29 cellular contexts compared by ENCODE assay signal in the genomic region with DNA sequence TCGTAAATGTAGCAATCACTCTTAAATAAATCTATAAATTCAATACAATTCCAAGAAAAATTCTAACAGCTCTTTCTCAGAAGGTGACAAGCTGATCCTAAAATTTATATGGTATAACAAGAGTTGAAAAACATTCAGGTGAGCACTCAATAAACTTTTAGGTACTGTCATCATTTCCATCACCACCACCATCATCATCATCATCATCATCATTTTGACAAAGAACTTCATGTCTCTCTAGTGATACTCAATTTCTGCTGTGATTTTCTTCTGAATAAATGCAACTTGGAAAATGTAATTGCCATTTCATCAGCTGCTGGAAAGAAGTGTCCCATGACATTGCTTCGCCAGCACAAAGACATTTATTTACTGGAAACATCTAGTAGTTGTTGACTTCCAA.
"Had no signal": no experiment of that assay in that cellular context is flagged by ENCODE, and none has a peak within 500 bp of the region (broad histone marks: within the 10 kb centered on the region; RNA-seq: fewer than 3 reads in every experiment).

No MANE protein-coding gene starts in this region.

- ATAC-seq: stimulated activated effector memory CD8-positive, alpha-beta T cell treated with anti-CD3 and anti-CD28 coated beads, Interleukin-12 subunit alpha, Interleukin-12 subunit beta, amount 100 ng/mL, for 72 hours; stimulated activated memory B cell treated with anti-CD40 and anti-IgM and Interleukin-4, amounts not matched to agents 10 μg/mL and 1 μg/mL and 100 μg/mL, for 72 hours; stimulated activated naive B cell treated with anti-CD40 and anti-IgM and Interleukin-4, amounts not matched to agents 10 μg/mL and 1 μg/mL and 100 μg/mL, for 72 hours; stimulated activated naive CD8-positive, alpha-beta T cell treated with anti-CD3 and anti-CD28 coated beads, Interleukin-15, amount 100 ng/mL, for 72 hours; stimulated activated naive CD8-positive, alpha-beta T cell treated with anti-CD3 and anti-CD28 coated beads, Interleukin-15, Interleukin-2, amounts not matched to agents 100 U/mL and 50 U/mL, for 24 hours; upper lobe of right lung had no signal

- H3K27ac ChIP-seq: stomach, suprapubic skin, testis, thoracic aorta, thyroid gland, tibial artery, tibial nerve, transverse colon, upper lobe of left lung, upper lobe of right lung, uterus, vagina had no signal

- H3K27me3 Mint-ChIP-seq: stimulated activated memory B cell treated with anti-CD40 and anti-IgM and Interleukin-4, amounts not matched to agents 10 μg/mL and 1 μg/mL and 100 μg/mL, for 72 hours; type B pancreatic cell had no signal

- H3K4me1 ChIP-seq: stomach, suprapubic skin, testis, thyroid gland, tibial artery, tibial nerve, transverse colon, upper lobe of left lung, upper lobe of right lung, uterus, vagina had no signal

- DNase-seq: stimulated activated CD4-positive, alpha-beta T cell treated with anti-CD3 and anti-CD28 coated beads, Interleukin-2, amount 100 ng/mL, for 48 hours; stimulated activated CD4-positive, alpha-beta T cell treated with anti-CD3 and anti-CD28 coated beads, Interleukin-4, amount 100 ng/mL, for 1 hour; stimulated activated CD4-positive, alpha-beta T cell treated with anti-CD3 and anti-CD28 coated beads, Interleukin-4, amount 100 ng/mL, for 24 hours; stimulated activated CD4-positive, alpha-beta T cell treated with anti-CD3 and anti-CD28 coated beads, Interleukin-4, amount 100 ng/mL, for 4 hours; stimulated activated CD8-positive, alpha-beta memory T cell treated with anti-CD3 and anti-CD28 coated beads, Interleukin-4, amount 100 ng/mL, for 48 hours; stimulated activated naive B cell treated with anti-CD40 and anti-IgM and Interleukin-4, amounts not matched to agents 10 μg/mL and 1 μg/mL and 100 μg/mL, for 72 hours; stimulated activated naive CD4-positive, alpha-beta T cell; stimulated activated naive CD4-positive, alpha-beta T cell treated with Interleukin-2 at 50 U/mL for 16 hours; stimulated activated naive CD8-positive, alpha-beta T cell treated with anti-CD3 and anti-CD28 coated beads, Interleukin-15, amount 100 ng/mL, for 72 hours; stimulated activated naive CD8-positive, alpha-beta T cell treated with anti-CD3 and anti-CD28 coated beads, Interleukin-15, Interleukin-2, amounts not matched to agents 100 U/mL and 50 U/mL, for 24 hours; stomach; substantia nigra; testis; thyroid gland; tibial artery; transverse colon; trophoblast cell; upper lobe of left lung; upper lobe of right lung; uterus had no signal

- H3K27me3 ChIP-seq: stomach, suprapubic skin, testis, thyroid gland, tibial artery, tibial nerve, transverse colon, upper lobe of left lung, upper lobe of right lung, uterus, vagina had no signal

- H3K9me3 ChIP-seq: stomach, suprapubic skin, testis, thoracic aorta, thyroid gland, tibial artery, transverse colon, upper lobe of left lung, upper lobe of right lung, uterus, vagina had no signal

- H3K4me3 ChIP-seq: stomach, suprapubic skin, testis, thoracic aorta, thyroid gland, tibial artery, tibial nerve, transverse colon, upper lobe of left lung, upper lobe of right lung, uterus, vagina had no signal

- H3K36me3 Mint-ChIP-seq: stimulated activated effector memory CD8-positive, alpha-beta T cell treated with anti-CD3 and anti-CD28 coated beads, Interleukin-12 subunit alpha, Interleukin-12 subunit beta, amount 100 ng/mL, for 72 hours; stimulated activated memory B cell treated with anti-CD40 and anti-IgM and Interleukin-4, amounts not matched to agents 10 μg/mL and 1 μg/mL and 100 μg/mL, for 72 hours; stimulated activated naive B cell treated with anti-CD40 and anti-IgM and Interleukin-4, amounts not matched to agents 10 μg/mL and 1 μg/mL and 100 μg/mL, for 72 hours; type B pancreatic cell had no signal

- H3K27ac Mint-ChIP-seq: stimulated activated effector memory CD8-positive, alpha-beta T cell treated with anti-CD3 and anti-CD28 coated beads, Interleukin-12 subunit alpha, Interleukin-12 subunit beta, amount 100 ng/mL, for 72 hours; stimulated activated memory B cell treated with anti-CD40 and anti-IgM and Interleukin-4, amounts not matched to agents 10 μg/mL and 1 μg/mL and 100 μg/mL, for 72 hours; stimulated activated naive B cell treated with anti-CD40 and anti-IgM and Interleukin-4, amounts not matched to agents 10 μg/mL and 1 μg/mL and 100 μg/mL, for 72 hours; stimulated activated naive CD8-positive, alpha-beta T cell treated with anti-CD3 and anti-CD28 coated beads, Interleukin-15, amount 100 ng/mL, for 72 hours; stimulated activated naive CD8-positive, alpha-beta T cell treated with anti-CD3 and anti-CD28 coated beads, Interleukin-15, Interleukin-2, amounts not matched to agents 100 ng/mL and 50 ng/mL, for 24 hours; type B pancreatic cell had no signal

- H3K36me3 ChIP-seq: stomach, suprapubic skin, thoracic aorta, thyroid gland, tibial artery, tibial nerve, transverse colon, upper lobe of left lung, upper lobe of right lung, uterus, vagina had no signal

- H3K4me3 Mint-ChIP-seq: stimulated activated effector memory CD8-positive, alpha-beta T cell treated with anti-CD3 and anti-CD28 coated beads, Interleukin-12 subunit alpha, Interleukin-12 subunit beta, amount 100 ng/mL, for 72 hours; stimulated activated memory B cell treated with anti-CD40 and anti-IgM and Interleukin-4, amounts not matched to agents 10 μg/mL and 1 μg/mL and 100 μg/mL, for 72 hours; stimulated activated naive B cell treated with anti-CD40 and anti-IgM and Interleukin-4, amounts not matched to agents 10 μg/mL and 1 μg/mL and 100 μg/mL, for 72 hours; stimulated activated naive CD8-positive, alpha-beta T cell treated with anti-CD3 and anti-CD28 coated beads, Interleukin-15, amount 100 ng/mL, for 72 hours; stimulated activated naive CD8-positive, alpha-beta T cell treated with anti-CD3 and anti-CD28 coated beads, Interleukin-15, Interleukin-2, amounts not matched to agents 100 ng/mL and 50 ng/mL, for 24 hours; type B pancreatic cell had no signal

- H3K9me3 Mint-ChIP-seq: stimulated activated effector memory CD8-positive, alpha-beta T cell treated with anti-CD3 and anti-CD28 coated beads, Interleukin-12 subunit alpha, Interleukin-12 subunit beta, amount 100 ng/mL, for 72 hours; stimulated activated naive CD8-positive, alpha-beta T cell treated with anti-CD3 and anti-CD28 coated beads, Interleukin-15, Interleukin-2, amounts not matched to agents 100 ng/mL and 50 ng/mL, for 24 hours had no signal

- FAIRE-seq: urothelium cell line had no signal

- H3K4me1 Mint-ChIP-seq: stimulated activated effector memory CD8-positive, alpha-beta T cell treated with anti-CD3 and anti-CD28 coated beads, Interleukin-12 subunit alpha, Interleukin-12 subunit beta, amount 100 ng/mL, for 72 hours; stimulated activated memory B cell treated with anti-CD40 and anti-IgM and Interleukin-4, amounts not matched to agents 10 μg/mL and 1 μg/mL and 100 μg/mL, for 72 hours; stimulated activated naive B cell treated with anti-CD40 and anti-IgM and Interleukin-4, amounts not matched to agents 10 μg/mL and 1 μg/mL and 100 μg/mL, for 72 hours; stimulated activated naive CD8-positive, alpha-beta T cell treated with anti-CD3 and anti-CD28 coated beads, Interleukin-15, amount 100 ng/mL, for 72 hours had no signal
